13 cellular contexts compared by ENCODE assay signal in the genomic region with DNA sequence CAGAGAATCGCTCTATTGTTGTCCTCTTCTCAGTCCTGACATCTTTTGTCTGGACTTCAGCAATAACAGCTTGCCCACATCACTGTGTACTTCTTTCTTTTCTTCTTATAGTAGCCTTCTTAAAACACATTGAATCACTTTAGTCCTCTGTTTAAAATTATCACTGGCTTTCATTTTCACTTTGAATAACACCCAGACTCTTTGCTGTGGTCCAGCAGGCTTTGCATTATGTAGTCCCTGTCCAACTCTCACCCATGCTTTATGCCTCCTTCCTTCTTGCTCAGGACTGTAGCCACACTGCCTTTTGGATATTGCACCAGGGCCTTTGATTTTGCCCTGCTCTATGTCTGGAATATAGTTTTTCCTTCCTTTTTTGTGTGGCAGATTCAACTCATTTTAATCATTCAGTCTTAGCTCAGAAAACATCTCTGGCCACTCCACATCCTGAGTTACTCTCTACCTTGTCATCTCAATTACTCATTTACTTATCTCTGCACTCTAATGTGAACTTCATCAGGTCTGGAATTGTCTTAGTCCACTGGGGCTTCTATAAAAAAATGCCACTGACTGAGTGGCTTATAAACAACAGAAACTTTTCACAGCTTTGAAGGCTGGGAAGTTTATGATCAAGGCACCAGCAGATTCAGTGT.
A peak's percentile ranks its signal among the peaks of the same experiment; 100 is the strongest.
DNase-seq lines count a peak whose midpoint lies in the region; ATAC-seq, FAIRE-seq and TF ChIP-seq lines count a peak whose summit lies in the region.
"Had no signal": no experiment of that assay in that cellular context is flagged by ENCODE, and none has a peak within 500 bp of the region (broad histone marks: within the 10 kb centered on the region; RNA-seq: fewer than 3 reads in every experiment).

No MANE protein-coding gene starts in this region.

- no peak for DNase-seq in SW 1271 (lab: John Stamatoyannopoulos, UW)
- no peak for DNase-seq in A673 (ENCODE audit: low spot score)
- no peak for DNase-seq in testis
- no peak for DNase-seq in HTR-8/SVneo (ENCODE audit: insufficient read length, low spot score)
- DNase-seq: ACHN; effector CD8-positive, alpha-beta T cell; Right ventricle myocardium superior; stimulated activated naive CD4-positive, alpha-beta T cell treated with Interleukin-2 at 50 U/mL for 16 hours had no signal

- ATAC-seq in GM19043 (IDR thresholded peaks at IDR 0.05; ENCODE audit: low read depth, unreplicated experiment) (peak; percentile 95), HG02840 (IDR thresholded peaks at IDR 0.05; ENCODE audit: low FRiP score, unreplicated experiment) (peak; percentile 98)

- no peak for FAIRE-seq in HTR-8/SVneo (lab: Jason Lieb, UNC)
- FAIRE-seq: keratinocyte had no signal

- no peaks in the 10 kb centered on the region for H3K36me3 ChIP-seq in ACC112 (ENCODE audit: insufficient read depth, low read length)
- H3K36me3 ChIP-seq in KOPT-K1 (ENCODE audit: insufficient read depth, low read length) = no peaks in the 10 kb centered on the region
- no peaks in the 10 kb centered on the region for H3K36me3 ChIP-seq in A673 (ENCODE audit: insufficient read depth, low read length, poor library complexity, severe bottlenecking)
- no peaks in the 10 kb centered on the region for H3K36me3 ChIP-seq in testis (ENCODE audit: low read depth, missing control alignments)

- peak overlapping the region; percentile 16; the same call in 1 of the 2 replicates for H3K4me3 ChIP-seq in ACC112 (ENCODE audit: low read depth, low read length)
- no peak overlapping the region for H3K4me3 ChIP-seq in A673 (ENCODE audit: low read depth, low read length, poor library complexity, severe bottlenecking)
- no peak overlapping the region for H3K4me3 ChIP-seq in testis

- H3K27ac ChIP-seq in ACC112 (ENCODE audit: low read depth, low read length) (no peak overlapping the region), KOPT-K1 (ENCODE audit: low read depth, low read length, poor library complexity, severe bottlenecking) (peak overlapping the region; percentile 12), A673 (ENCODE audit: low read depth, low read length, poor library complexity, severe bottlenecking) (no peak overlapping the region), testis (no peak overlapping the region)

- no peaks in the 10 kb centered on the region for H3K79me2 ChIP-seq in ACC112 (ENCODE audit: control insufficient read depth, insufficient read depth, low read length, unreplicated experiment)

- BruUV-seq in A673 (replicated peaks; lab: Mats Ljungman, UMichigan) = no TSS peak

- peaks cover 17% of the 10 kb centered on the region for H3K27me3 ChIP-seq in ACC112 (ENCODE audit: insufficient read depth, low read length)
- no peaks in the 10 kb centered on the region for H3K27me3 ChIP-seq in A673 (replicated peaks; ENCODE audit: insufficient read depth, low read depth, low read length, poor library complexity)
- no peaks in the 10 kb centered on the region for H3K27me3 ChIP-seq in testis

- H2AFZ ChIP-seq in ACC112 (ENCODE audit: low read length, unreplicated experiment) = peak overlapping the region; percentile 79

- no peak for TF ChIP-seq CTCF in A673 (conservative IDR thresholded peaks at IDR 0.05; ENCODE audit: low read depth, low read length)
- no peak for TF ChIP-seq CTCF in testis (IDR thresholded peaks at IDR 0.05)

- CTCF ChIA-PET in A673 (lab: Charles Lee) = no interaction called here

- intact Hi-C loops in A673 (cut with micrococcal nuclease; ENCODE audit: unreplicated experiment) = no loop called here
- intact Hi-C loops in testis (cut with DNase I; ENCODE audit: low total_unique reads) = no loop called here

- POLR2A ChIA-PET in A673 (lab: Charles Lee; ENCODE audit: low non-redundant PET) = no interaction called here

- no peaks in the 10 kb centered on the region for H3K9me3 ChIP-seq in KOPT-K1 (ENCODE audit: insufficient read depth, low read length, poor library complexity, severe bottlenecking)
- H3K9me3 ChIP-seq in A673 (ENCODE audit: low read depth, low read length, poor library complexity, severe bottlenecking) = no peaks in the 10 kb centered on the region
- no peaks in the 10 kb centered on the region for H3K9me3 ChIP-seq in testis

- no peak for TF ChIP-seq POLR2A in testis (IDR thresholded peaks at IDR 0.05)

- WGBS in testis, 2 donors = 91 to 95% methylated on average over 1 of the region's 1 CpG

- H3K4me1 ChIP-seq in ACC112 (ENCODE audit: control insufficient read depth, insufficient read depth, low read length, unreplicated experiment) (no peaks in the 10 kb centered on the region), A673 (ENCODE audit: insufficient read depth, low read length, poor library complexity, severe bottlenecking) (no peaks in the 10 kb centered on the region), testis (no peaks in the 10 kb centered on the region)
